ENCODE assay signal across 10 cellular contexts in genomic region chr1:27832762-27833161, GRCh38. TPM values are rescaled to one million over a fixed set of nuclear protein-coding genes. Genes with fewer than 3 reads are reported as not detected.
DNase-seq lines count a peak whose midpoint lies in the region; ATAC-seq and TF ChIP-seq lines count a peak whose summit lies in the region.
"Had no signal": no experiment of that assay in that cellular context is flagged by ENCODE, and none has a peak within 500 bp of the region (broad histone marks: within the 10 kb centered on the region; RNA-seq: fewer than 3 reads in every experiment).

No MANE protein-coding gene starts in this region.

- no peak overlapping the region for H3K27ac Mint-ChIP-seq in activated naive CD4-positive, alpha-beta T cell treated with anti-CD3 and anti-CD28 coated beads, Interleukin-2, amount 50 U/mL, for 24 hours
- peak overlapping the region in 1 of 2 donors; percentile 37 for H3K27ac Mint-ChIP-seq in activated naive CD4-positive, alpha-beta T cell treated with anti-CD3 and anti-CD28 coated beads, Interleukin-2, amount 50 U/mL, for 72 hours
- peak overlapping the region; percentile 98 for H3K27ac Mint-ChIP-seq in stimulated activated effector memory CD8-positive, alpha-beta T cell treated with anti-CD3 and anti-CD28 coated beads, Interleukin-12 subunit alpha, Interleukin-12 subunit beta, amount 100 ng/mL, for 72 hours

- no peaks in the 10 kb centered on the region for H3K9me3 Mint-ChIP-seq in activated naive CD4-positive, alpha-beta T cell treated with anti-CD3 and anti-CD28 coated beads, Interleukin-2, amount 50 U/mL, for 24 hours
- H3K9me3 Mint-ChIP-seq in activated naive CD4-positive, alpha-beta T cell treated with anti-CD3 and anti-CD28 coated beads, Interleukin-2, amount 50 U/mL, for 72 hours = no peaks in the 10 kb centered on the region
- no peaks in the 10 kb centered on the region for H3K9me3 Mint-ChIP-seq in stimulated activated effector memory CD8-positive, alpha-beta T cell treated with anti-CD3 and anti-CD28 coated beads, Interleukin-12 subunit alpha, Interleukin-12 subunit beta, amount 100 ng/mL, for 72 hours

- H3K4me1 Mint-ChIP-seq in activated naive CD4-positive, alpha-beta T cell treated with anti-CD3 and anti-CD28 coated beads, Interleukin-2, amount 50 U/mL, for 24 hours = peaks cover 39% of the 10 kb centered on the region
- peaks cover 23% of the 10 kb centered on the region for H3K4me1 Mint-ChIP-seq in stimulated activated effector memory CD8-positive, alpha-beta T cell treated with anti-CD3 and anti-CD28 coated beads, Interleukin-12 subunit alpha, Interleukin-12 subunit beta, amount 100 ng/mL, for 72 hours

- no peaks in the 10 kb centered on the region for H3K9me3 ChIP-seq in RWPE2 (ENCODE audit: severe bottlenecking)

- TF ChIP-seq CTCF in RWPE2 (IDR thresholded peaks at IDR 0.05; ENCODE audit: poor library complexity, severe bottlenecking) (no peak), fibroblast of mammary gland (conservative IDR thresholded peaks at IDR 0.05; ENCODE audit: control insufficient read depth, insufficient read depth, low read depth, low read length) (no peak)

- peak overlapping the region; percentile 38 for H3K27ac ChIP-seq in RWPE2 (ENCODE audit: poor library complexity, severe bottlenecking)
- H3K27ac ChIP-seq: parathyroid adenoma had no signal

- no peak overlapping the region for H3K4me3 ChIP-seq in RWPE2 (ENCODE audit: severe bottlenecking)
- H3K4me3 ChIP-seq in fibroblast of mammary gland (ENCODE audit: control insufficient read depth, low read depth, low read length) = no peak overlapping the region

- no peak for DNase-seq in activated naive CD4-positive, alpha-beta T cell treated with anti-CD3 and anti-CD28 coated beads, Interleukin-2, amount 50 U/mL, for 72 hours (ENCODE audit: low spot score in 2 of 2)
- DNase-seq in RWPE2 (ENCODE audit: low spot score) (no peak), fibroblast of mammary gland (ENCODE audit: low read depth) (peak; percentile 72), cerebellum (ENCODE audit: low spot score) (no peak), ecto neural progenitor cell (ENCODE audit: low spot score) (no peak)
- DNase-seq in stimulated activated effector memory CD8-positive, alpha-beta T cell treated with anti-CD3 and anti-CD28 coated beads, Interleukin-12 subunit alpha, Interleukin-12 subunit beta, amount 100 ng/mL, for 72 hours (ENCODE audit: low spot score in 2 of 2) = no peak
- DNase-seq: NCI-H1694 had no signal

- no peak for ATAC-seq in activated naive CD4-positive, alpha-beta T cell treated with anti-CD3 and anti-CD28 coated beads, Interleukin-2, amount 50 U/mL, for 72 hours
- ATAC-seq in RWPE2 (ENCODE audit: low read depth) = no peak
- no peak for ATAC-seq in stimulated activated effector memory CD8-positive, alpha-beta T cell treated with anti-CD3 and anti-CD28 coated beads, Interleukin-12 subunit alpha, Interleukin-12 subunit beta, amount 100 ng/mL, for 72 hours
- ATAC-seq in GM18909 (IDR thresholded peaks at IDR 0.05; ENCODE audit: poor library complexity, unreplicated experiment) = no peak

- H3K27me3 ChIP-seq in RWPE2 (ENCODE audit: insufficient read depth, poor library complexity, severe bottlenecking) = no peaks in the 10 kb centered on the region

- no peaks in the 10 kb centered on the region for H3K27me3 Mint-ChIP-seq in activated naive CD4-positive, alpha-beta T cell treated with anti-CD3 and anti-CD28 coated beads, Interleukin-2, amount 50 U/mL, for 24 hours

- peaks cover 35% of the 10 kb centered on the region for H3K36me3 ChIP-seq in RWPE2 (ENCODE audit: low read depth)

- H3K4me1 ChIP-seq in RWPE2 (ENCODE audit: insufficient read depth, poor library complexity, severe bottlenecking) = peaks cover 15% of the 10 kb centered on the region
- H3K4me1 ChIP-seq: parathyroid adenoma had no signal

- H3K36me3 Mint-ChIP-seq in activated naive CD4-positive, alpha-beta T cell treated with anti-CD3 and anti-CD28 coated beads, Interleukin-2, amount 50 U/mL, for 24 hours = no peaks in the 10 kb centered on the region
- H3K36me3 Mint-ChIP-seq in activated naive CD4-positive, alpha-beta T cell treated with anti-CD3 and anti-CD28 coated beads, Interleukin-2, amount 50 U/mL, for 72 hours = peaks cover 11 to 19% of the 10 kb centered on the region in 2 donors
- peaks cover 71% of the 10 kb centered on the region for H3K36me3 Mint-ChIP-seq in stimulated activated effector memory CD8-positive, alpha-beta T cell treated with anti-CD3 and anti-CD28 coated beads, Interleukin-12 subunit alpha, Interleukin-12 subunit beta, amount 100 ng/mL, for 72 hours

- H3K4me3 Mint-ChIP-seq in activated naive CD4-positive, alpha-beta T cell treated with anti-CD3 and anti-CD28 coated beads, Interleukin-2, amount 50 U/mL, for 24 hours = peak overlapping the region; percentile 95
- peak overlapping the region; percentile 96 for H3K4me3 Mint-ChIP-seq in stimulated activated effector memory CD8-positive, alpha-beta T cell treated with anti-CD3 and anti-CD28 coated beads, Interleukin-12 subunit alpha, Interleukin-12 subunit beta, amount 100 ng/mL, for 72 hours

RNA-seq across cellular contexts. Expression of gene PPP1R8, which starts 2.2 kb away (rescaled TPM):
- total RNA-seq in activated naive CD4-positive, alpha-beta T cell treated with anti-CD3 and anti-CD28 coated beads, Interleukin-2, amount 50 U/mL, for 72 hours = 10 to 100 TPM; 28.3 to 52.0 TPM
- 40.5 TPM for total RNA-seq in cerebellum

RNA-seq across cellular contexts. Expression of gene THEMIS2, which starts 39.6 kb away (rescaled TPM):
- total RNA-seq in activated naive CD4-positive, alpha-beta T cell treated with anti-CD3 and anti-CD28 coated beads, Interleukin-2, amount 50 U/mL, for 72 hours = 10 to 100 TPM; 27.3 to 34.6 TPM
- 2.1 TPM for total RNA-seq in cerebellum

RNA-seq across cellular contexts. Expression of gene STX12, which starts 59.7 kb away (rescaled TPM):
- 10 to 100 TPM; 35.2 to 41.0 TPM for total RNA-seq in activated naive CD4-positive, alpha-beta T cell treated with anti-CD3 and anti-CD28 coated beads, Interleukin-2, amount 50 U/mL, for 72 hours
- 120 TPM for total RNA-seq in cerebellum
